ENCODE assay signal across 28 cellular contexts in genomic region chr4:177322881-177323280, GRCh38. TPM values are rescaled to one million over a fixed set of nuclear protein-coding genes. Genes with fewer than 3 reads are reported as not detected.
A peak's percentile ranks its signal among the peaks of the same experiment; 100 is the strongest.
DNase-seq lines count a peak whose midpoint lies in the region; ATAC-seq and TF ChIP-seq lines count a peak whose summit lies in the region.
"Had no signal": no experiment of that assay in that cellular context is flagged by ENCODE, and none has a peak within 500 bp of the region (broad histone marks: within the 10 kb centered on the region; RNA-seq: fewer than 3 reads in every experiment).

No MANE protein-coding gene starts in this region.

- H3K9me3 ChIP-seq in CD4-positive, CD25-positive, alpha-beta regulatory T cell (ENCODE audit: control insufficient read depth in 2 of 2, low read length in 2 of 2): no peaks in the 10 kb centered on the region
- no peaks in the 10 kb centered on the region for H3K9me3 ChIP-seq in HCT116 (ENCODE audit: control insufficient read depth in 1 of 2, insufficient read depth in 1 of 2, low read depth in 1 of 2, low read length in 2 of 2)
- H3K9me3 ChIP-seq: gastrocnemius medialis had no signal

- peaks cover 44% of the 10 kb centered on the region for H3K4me1 ChIP-seq in CD4-positive, CD25-positive, alpha-beta regulatory T cell (ENCODE audit: control insufficient read depth, insufficient read depth, low read length, poor library complexity, severe bottlenecking)
- no peaks in the 10 kb centered on the region for H3K4me1 ChIP-seq in HCT116 (ENCODE audit: control insufficient read depth in 1 of 2, insufficient read depth in 2 of 2, low read length in 2 of 2)
- H3K4me1 ChIP-seq: gastrocnemius medialis had no signal

- DNase-seq in CD4-positive, CD25-positive, alpha-beta regulatory T cell: no peak
- DNase-seq in HCT116 (ENCODE audit: low read depth, low spot score): no peak
- peak; percentile 13 to 51 for DNase-seq in cardiac fibroblast (ENCODE audit: low read depth in 2 of 2)
- peak; percentile 32 for DNase-seq in foreskin melanocyte
- DNase-seq in occipital lobe (lab: John Stamatoyannopoulos, UW): no peak
- DNase-seq in NOMO-1 (lab: John Stamatoyannopoulos, UW; ENCODE audit: unreplicated experiment in 2 of 2): no peak
- no peak for DNase-seq in cerebellar cortex (ENCODE audit: low spot score)
- DNase-seq: activated CD4-positive, alpha-beta memory T cell treated with anti-CD3 and anti-CD28 coated beads, Interleukin-2, amount 10 ng/mL, durations not matched to agents 7 days and 5 days; activated CD4-positive, CD25-positive, alpha-beta regulatory T cell; activated CD8-positive, alpha-beta memory T cell treated with anti-CD3 and anti-CD28 coated beads, Interleukin-2, amount 50 U/mL, for 48 hours; activated naive CD8-positive, alpha-beta T cell treated with anti-CD3 and anti-CD28 coated beads, Interleukin-2, amount 50 U/mL, for 24 hours; C1 segment of cervical spinal cord; effector CD4-positive, alpha-beta T cell; EL; erythroblast; gastrocnemius medialis; hippocampal formation; Karpas-422; NCI-H1694 treated with DMSO at 0.1 percent for 48 hours; NCI-H510A; PC-3; stimulated activated CD4-positive, alpha-beta T cell treated with anti-CD3 and anti-CD28 coated beads, Interleukin-15, amount 100 ng/mL, for 24 hours; stimulated activated naive B cell treated with anti-CD40 and anti-IgM and Interleukin-4, amounts not matched to agents 10 μg/mL and 1 μg/mL and 100 μg/mL, for 72 hours had no signal

- H3K9me3 Mint-ChIP-seq in CD4-positive, CD25-positive, alpha-beta regulatory T cell: no peaks in the 10 kb centered on the region
- H3K9me3 Mint-ChIP-seq: activated CD4-positive, alpha-beta memory T cell treated with anti-CD3 and anti-CD28 coated beads, Interleukin-2, amount 10 ng/mL, durations not matched to agents 7 days and 5 days; activated naive CD8-positive, alpha-beta T cell treated with anti-CD3 and anti-CD28 coated beads, Interleukin-2, amount 50 U/mL, for 24 hours; stimulated activated naive B cell treated with anti-CD40 and anti-IgM and Interleukin-4, amounts not matched to agents 10 μg/mL and 1 μg/mL and 100 μg/mL, for 72 hours had no signal

- no peak for TF ChIP-seq POLR2A in HCT116 (IDR thresholded peaks at IDR 0.05; ENCODE audit: borderline replicate concordance, extremely low read depth, insufficient read depth, insufficient read length)

- H3K9me2 ChIP-seq in HCT116 (ENCODE audit: insufficient read depth): no peaks in the 10 kb centered on the region

- RAD21 ChIA-PET in HCT116 (lab: Charles Lee; ENCODE audit: low non-redundant PET in 1 of 2, low total read pairs in 2 of 2, uncharacterized antibody in 2 of 2, unreplicated experiment in 2 of 2): no interaction called here

- intact Hi-C loops in HCT116 (cut with micrococcal nuclease): no loop called here

- no peak overlapping the region for H2AFZ ChIP-seq in HCT116 (ENCODE audit: low read depth, low read length, poor library complexity, severe bottlenecking)

- peak overlapping the region; percentile 65 for H3K4me3 ChIP-seq in CD4-positive, CD25-positive, alpha-beta regulatory T cell (ENCODE audit: low read depth, low read length)
- H3K4me3 ChIP-seq in HCT116 (replicated peaks in 1 of 2; ENCODE audit: low read depth in 1 of 2, low read length in 2 of 2): no peak overlapping the region
- H3K4me3 ChIP-seq in cardiac fibroblast (replicated peaks in 1 of 2; ENCODE audit: low read depth in 2 of 2, low read length in 2 of 2): no peak overlapping the region
- H3K4me3 ChIP-seq: gastrocnemius medialis, GM12878 had no signal

- H3K79me2 ChIP-seq in HCT116 (ENCODE audit: insufficient read depth, low read length): peaks cover 100% of the 10 kb centered on the region

- CTCF ChIA-PET in HCT116 (lab: Charles Lee): no interaction called here

- H4K20me1 ChIP-seq in HCT116 (ENCODE audit: insufficient read depth): no peaks in the 10 kb centered on the region; the same call in 1 of the 2 replicates

- POLR2A ChIA-PET in HCT116 (lab: Charles Lee): interaction anchor here (1.4 kb wide), 1 partner anchor 13 kb away, joined by 3 read pairs; the partner anchor contains the start of gene NEIL3

- TF ChIP-seq RAD21 in HCT116 (IDR thresholded peaks at IDR 0.05; ENCODE audit: low read depth): no peak

- H3K27ac ChIP-seq in CD4-positive, CD25-positive, alpha-beta regulatory T cell (ENCODE audit: insufficient read depth, low read length, poor library complexity, severe bottlenecking): no peak overlapping the region
- no peak overlapping the region for H3K27ac ChIP-seq in HCT116 (ENCODE audit: low read depth, low read length)
- H3K27ac ChIP-seq: gastrocnemius medialis, HL-60 had no signal

- no peak for TF ChIP-seq CTCF in HCT116 (IDR thresholded peaks at IDR 0.05 in 2 of 3, conservative IDR thresholded peaks at IDR 0.05 in 1 of 3; ENCODE audit: borderline replicate concordance in 1 of 3, insufficient read depth in 1 of 3, low read depth in 2 of 3, low read length in 2 of 3)
- no peak for TF ChIP-seq CTCF in cardiac fibroblast (IDR thresholded peaks at IDR 0.05; ENCODE audit: low read depth, low read length)

- peak overlapping the region in 2 of 4 donors; percentile 66 to 79 for H3K4me3 Mint-ChIP-seq in CD4-positive, CD25-positive, alpha-beta regulatory T cell
- H3K4me3 Mint-ChIP-seq: activated CD4-positive, alpha-beta memory T cell treated with anti-CD3 and anti-CD28 coated beads, Interleukin-2, amount 10 ng/mL, durations not matched to agents 7 days and 5 days; activated naive CD8-positive, alpha-beta T cell treated with anti-CD3 and anti-CD28 coated beads, Interleukin-2, amount 50 U/mL, for 24 hours; stimulated activated naive B cell treated with anti-CD40 and anti-IgM and Interleukin-4, amounts not matched to agents 10 μg/mL and 1 μg/mL and 100 μg/mL, for 72 hours had no signal

- no peaks in the 10 kb centered on the region for H3K36me3 ChIP-seq in CD4-positive, CD25-positive, alpha-beta regulatory T cell (ENCODE audit: control insufficient read depth, insufficient read depth, low read length)
- H3K36me3 ChIP-seq in HCT116 (ENCODE audit: control insufficient read depth in 1 of 2, insufficient read depth in 2 of 2, low read length in 2 of 2): peaks cover 0 to 34% of the 10 kb centered on the region in 2 experiments; a peak in 1 of 4 replicates
- H3K36me3 ChIP-seq: gastrocnemius medialis had no signal

- no peaks in the 10 kb centered on the region for H3K27me3 ChIP-seq in CD4-positive, CD25-positive, alpha-beta regulatory T cell (ENCODE audit: control insufficient read depth, insufficient read depth, low read length)
- no peaks in the 10 kb centered on the region for H3K27me3 ChIP-seq in HCT116 (ENCODE audit: insufficient read depth, low read length)
- H3K27me3 ChIP-seq: gastrocnemius medialis had no signal

- peaks cover 16 to 80% (median 67%) of the 10 kb centered on the region in 4 donors for H3K4me1 Mint-ChIP-seq in CD4-positive, CD25-positive, alpha-beta regulatory T cell

- TSS peak; percentile 9 for BruUV-seq in HCT116 (replicated peaks; lab: Mats Ljungman, UMichigan)

- H3K27ac Mint-ChIP-seq in CD4-positive, CD25-positive, alpha-beta regulatory T cell: peak overlapping the region in 2 of 3 donors; percentile 7 to 70
- H3K27ac Mint-ChIP-seq: activated CD4-positive, alpha-beta memory T cell treated with anti-CD3 and anti-CD28 coated beads, Interleukin-2, amount 10 ng/mL, durations not matched to agents 7 days and 5 days; activated naive CD8-positive, alpha-beta T cell treated with anti-CD3 and anti-CD28 coated beads, Interleukin-2, amount 50 U/mL, for 24 hours; stimulated activated naive B cell treated with anti-CD40 and anti-IgM and Interleukin-4, amounts not matched to agents 10 μg/mL and 1 μg/mL and 100 μg/mL, for 72 hours had no signal

- no peak overlapping the region for H3K9ac ChIP-seq in HCT116 (ENCODE audit: low read length)

- no peak for ATAC-seq in CD4-positive, CD25-positive, alpha-beta regulatory T cell (ENCODE audit: low read depth in 2 of 2)
- ATAC-seq in HCT116: no peak
- ATAC-seq in HG02970 (IDR thresholded peaks at IDR 0.05; ENCODE audit: low FRiP score, unreplicated experiment): no peak
- ATAC-seq: activated naive CD8-positive, alpha-beta T cell treated with anti-CD3 and anti-CD28 coated beads, Interleukin-2, amount 50 U/mL, for 24 hours; gastrocnemius medialis; GM12878; PC-3; Right ventricle myocardium inferior; stimulated activated naive B cell treated with anti-CD40 and anti-IgM and Interleukin-4, amounts not matched to agents 10 μg/mL and 1 μg/mL and 100 μg/mL, for 72 hours had no signal

- no peaks in the 10 kb centered on the region for H3K27me3 Mint-ChIP-seq in CD4-positive, CD25-positive, alpha-beta regulatory T cell
- H3K27me3 Mint-ChIP-seq: activated CD4-positive, alpha-beta memory T cell treated with anti-CD3 and anti-CD28 coated beads, Interleukin-2, amount 10 ng/mL, durations not matched to agents 7 days and 5 days; activated naive CD8-positive, alpha-beta T cell treated with anti-CD3 and anti-CD28 coated beads, Interleukin-2, amount 50 U/mL, for 24 hours; stimulated activated naive B cell treated with anti-CD40 and anti-IgM and Interleukin-4, amounts not matched to agents 10 μg/mL and 1 μg/mL and 100 μg/mL, for 72 hours had no signal

- H3K36me3 Mint-ChIP-seq in CD4-positive, CD25-positive, alpha-beta regulatory T cell: no peaks in the 10 kb centered on the region
- H3K36me3 Mint-ChIP-seq: stimulated activated naive B cell treated with anti-CD40 and anti-IgM and Interleukin-4, amounts not matched to agents 10 μg/mL and 1 μg/mL and 100 μg/mL, for 72 hours had no signal

- no peak overlapping the region for H3K4me2 ChIP-seq in HCT116 (ENCODE audit: low read length)

TF ChIP-seq in HCT116, 20 proteins besides CTCF, POLR2A, EP300 and RAD21 (continues in another document):
- TF ChIP-seq JUND (IDR thresholded peaks at IDR 0.05) (no peak), CBX3 (IDR thresholded peaks at IDR 0.05; ENCODE audit: low read depth) (no peak), FOSL1 (IDR thresholded peaks at IDR 0.05; ENCODE audit: low read depth) (no peak)

RNA-seq across cellular contexts. Expression of gene NEIL3, which starts 13.2 kb away (rescaled TPM):
- total RNA-seq in CD4-positive, CD25-positive, alpha-beta regulatory T cell: 5.0 TPM
- polyA plus RNA-seq in CD4-positive, CD25-positive, alpha-beta regulatory T cell: 1 to 10 TPM in 1 of 4 donors, under 1 TPM in 3; 0.39 to 2.7 (median 0.71) TPM
- 18.1 TPM for total RNA-seq in HCT116 (2021; ENCODE audit: unreplicated experiment)
- polyA plus RNA-seq in HCT116 (2012): 6.4 and 9.8 TPM in 2 replicates
- total RNA-seq in occipital lobe: 3.7 TPM
- total RNA-seq: gastrocnemius medialis had no signal
- polyA plus RNA-seq: urinary bladder had no signal

Comparison
In these comparisons a context has a peak if more than half of its experiments do, and no peak if none do; other contexts are left out.
1. DNase-seq: peak in cardiac fibroblast (2 of 2) and foreskin melanocyte (single experiment); none in CD4-positive, CD25-positive, alpha-beta regulatory T cell (0 of 3), HCT116 (single experiment), occipital lobe (single experiment), NOMO-1 (0 of 2) and cerebellar cortex (single experiment).